Comparison of ENCODE assay signal across 21 cellular contexts in the genomic region with DNA sequence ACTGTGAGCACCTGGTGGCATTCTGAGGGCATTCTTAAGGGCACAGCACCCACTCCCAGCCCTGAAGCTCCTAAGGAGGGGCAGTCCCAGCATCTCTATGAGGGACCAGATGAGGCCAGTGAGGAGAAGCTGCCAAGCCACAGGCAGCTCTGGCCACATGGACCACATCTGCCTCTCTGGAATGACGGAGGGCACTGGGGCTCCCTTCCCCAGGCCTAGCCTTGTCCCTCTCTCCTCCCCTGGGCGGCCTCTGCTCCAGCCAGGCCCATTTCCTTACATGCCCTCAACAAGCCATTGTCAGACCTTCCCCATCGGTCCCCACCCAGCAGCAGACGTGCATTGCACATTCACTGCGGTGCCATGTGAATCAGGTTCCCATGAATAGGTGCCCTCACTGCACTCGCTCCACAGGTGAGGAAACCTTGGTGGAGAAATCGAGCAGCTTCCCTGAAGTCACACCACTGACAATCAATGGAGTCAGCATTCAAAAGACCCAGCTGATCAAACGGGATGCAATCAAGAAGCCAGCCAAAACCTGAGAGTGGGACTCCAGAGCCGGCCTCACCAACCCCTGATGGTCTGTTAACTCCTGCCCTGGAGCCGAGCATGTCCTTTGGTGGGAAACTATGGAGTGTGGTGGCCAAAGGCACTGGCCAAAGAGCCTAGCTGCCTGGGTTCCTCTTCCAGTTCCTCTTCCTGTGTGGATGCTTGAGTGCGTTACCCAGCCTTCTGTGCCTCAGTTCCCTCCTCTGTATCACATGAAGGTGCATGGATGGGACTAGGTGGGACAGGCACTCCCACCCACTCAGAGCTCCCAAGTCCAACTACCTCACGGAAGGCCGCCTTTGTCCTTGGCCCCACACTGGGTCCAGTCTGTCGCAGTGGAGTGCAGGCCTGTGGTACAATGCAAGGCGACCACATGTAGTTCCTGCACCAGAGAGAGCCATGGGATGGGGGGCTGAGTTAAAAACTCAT.
DNase-seq lines count a peak whose midpoint lies in the region; ATAC-seq and TF ChIP-seq lines count a peak whose summit lies in the region.
"Had no signal": no experiment of that assay in that cellular context is flagged by ENCODE, and none has a peak within 500 bp of the region (broad histone marks: within the 10 kb centered on the region; RNA-seq: fewer than 3 reads in every experiment).

No MANE protein-coding gene starts in this region.

- peak overlapping the region; percentile 92 for H3K4ac ChIP-seq in IMR-90 (ENCODE audit: low read depth, low read length)

- peak overlapping the region; percentile 96 for H2AK5ac ChIP-seq in IMR-90 (ENCODE audit: low read depth, low read length)

- no peaks in the 10 kb centered on the region for H3K9me3 ChIP-seq in IMR-90 (ENCODE audit: control insufficient read depth, insufficient read depth, low read length)
- H3K9me3 ChIP-seq: neutrophil had no signal

- TF ChIP-seq CTCF in AG10803 (conservative IDR thresholded peaks at IDR 0.05; ENCODE audit: low read length) (no peak), IMR-90 (conservative IDR thresholded peaks at IDR 0.05; ENCODE audit: low read depth, low read length) (no peak), neural crest cell (conservative IDR thresholded peaks at IDR 0.05) (no peak)

- peak overlapping the region; percentile 47 for H2AK9ac ChIP-seq in IMR-90 (replicated peaks; ENCODE audit: low read depth, low read length, poor library complexity)

- no peaks in the 10 kb centered on the region for H3K36me3 Mint-ChIP-seq in neural crest cell (ENCODE audit: low read depth)
- H3K36me3 Mint-ChIP-seq in activated T-helper 17 cell treated with anti-CD3 and anti-CD28 coated beads, Interleukin-2, amount 50 U/mL, for 72 hours (ENCODE audit: low read depth) = no peaks in the 10 kb centered on the region

- POLR2A ChIA-PET in IMR-90 (lab: Charles Lee; ENCODE audit: unreplicated experiment) = no interaction called here

- H2BK15ac ChIP-seq in IMR-90 (ENCODE audit: low read depth, low read length) = peak overlapping the region; percentile 97; the same call in 2 of the 3 replicates

- no peak for TF ChIP-seq RAD21 in IMR-90 (IDR thresholded peaks at IDR 0.05; ENCODE audit: low read length)

- BruUV-seq in IMR-90 (replicated peaks; lab: Mats Ljungman, UMichigan) = no TSS peak

- peak overlapping the region; percentile 11 for H4K5ac ChIP-seq in IMR-90 (ENCODE audit: low read depth, low read length)

- no peaks in the 10 kb centered on the region for H3K27me3 ChIP-seq in IMR-90 (ENCODE audit: control insufficient read depth, insufficient read depth, low read length)
- H3K27me3 ChIP-seq: neutrophil had no signal

- H3K27ac ChIP-seq in IMR-90 (ENCODE audit: insufficient read depth, low read length) = no peak overlapping the region; the same call in none of the 2 replicates
- H3K27ac ChIP-seq: neutrophil had no signal

- peak overlapping the region; percentile 96 for H2BK20ac ChIP-seq in IMR-90 (ENCODE audit: low read depth, low read length)

- no peak overlapping the region for H3K23ac ChIP-seq in IMR-90 (ENCODE audit: low read depth, low read length)

- dilution Hi-C loops in IMR-90 (cut with HindIII; ENCODE audit: low sequenced_read_pairs, unreplicated experiment) = no loop called here

- no peak overlapping the region for H3K4me3 ChIP-seq in AG10803 (ENCODE audit: low read length)
- H3K4me3 ChIP-seq in IMR-90 (ENCODE audit: insufficient read depth, low read depth, low read length) = no peak overlapping the region

- DNase-seq in AG10803 (ENCODE audit: low read depth) (peak; percentile 92), IMR-90 (peak; percentile 41), epidermal melanocyte (ENCODE audit: insufficient read length, low spot score) (peak; percentile 54), neural crest cell (ENCODE audit: low read depth, low spot score) (no peak), UCSD-AML1 (lab: John Stamatoyannopoulos, UW; ENCODE audit: unreplicated experiment) (no peak)
- DNase-seq: activated CD4-positive, CD25-positive, alpha-beta regulatory T cell; activated CD8-positive, alpha-beta T cell treated with anti-CD3 and anti-CD28 coated beads, Interleukin-2, amount 10 ng/mL, durations not matched to agents 7 days and 5 days; activated naive CD4-positive, alpha-beta T cell treated with Interleukin-2 at 50 U/mL for 16 hours; activated T-cell treated with anti-CD3 and anti-CD28 coated beads, Interleukin-2, amount 50 U/mL, for 1 hour; amniotic stem cell; CD8-positive, alpha-beta T cell; KBM-7; NCI-H1092 treated with DMSO at 0.1 percent for 48 hours; NCI-H2107; RPMI8226 had no signal

- H4K8ac ChIP-seq in IMR-90 (ENCODE audit: low read depth in 2 of 2, low read length in 2 of 2) = peak overlapping the region; percentile 16 to 39; a peak in 2 of 4 replicates

- H3K4me3 Mint-ChIP-seq in neural crest cell = no peak overlapping the region
- no peak overlapping the region for H3K4me3 Mint-ChIP-seq in activated T-helper 17 cell treated with anti-CD3 and anti-CD28 coated beads, Interleukin-2, amount 50 U/mL, for 72 hours
- H3K4me3 Mint-ChIP-seq: activated CD8-positive, alpha-beta T cell treated with anti-CD3 and anti-CD28 coated beads, Interleukin-2, amount 10 ng/mL, durations not matched to agents 7 days and 5 days; CD8-positive, alpha-beta T cell; central memory CD8-positive, alpha-beta T cell had no signal

- H3K36me3 ChIP-seq in IMR-90 (ENCODE audit: control insufficient read depth, insufficient read depth, low read length) = no peaks in the 10 kb centered on the region
- H3K36me3 ChIP-seq: neutrophil had no signal

- no peak overlapping the region for H3K9ac ChIP-seq in IMR-90 (ENCODE audit: low read depth, low read length)

- peak overlapping the region; percentile 59 for H2AFZ ChIP-seq in IMR-90 (replicated peaks; ENCODE audit: low read length, poor library complexity)

- H3K9me1 ChIP-seq in IMR-90 (ENCODE audit: insufficient read depth, low read length) = peaks cover 53% of the 10 kb centered on the region

- H2BK120ac ChIP-seq in IMR-90 (ENCODE audit: low read depth, low read length) = peak overlapping the region; percentile 93

- WGBS in IMR-90 (ENCODE audit: extremely low coverage in 2 of 2, insufficient read length in 1 of 2), 2 experiments = 94% methylated on average over 6 of the region's 15 CpGs; no CpG with 5 or more reads in 1 of the 2 experiments

- H3K4me1 Mint-ChIP-seq in neural crest cell = peaks cover 56% of the 10 kb centered on the region
- H3K4me1 Mint-ChIP-seq in activated T-helper 17 cell treated with anti-CD3 and anti-CD28 coated beads, Interleukin-2, amount 50 U/mL, for 72 hours = no peaks in the 10 kb centered on the region

- peak overlapping the region; percentile 45 for H3K18ac ChIP-seq in IMR-90 (ENCODE audit: low read depth, low read length)

- CTCF ChIA-PET in IMR-90 (lab: Yijun Ruan, JAX) = no interaction called here

- peaks cover 0 to 36% of the 10 kb centered on the region in 2 experiments; a peak in 2 of 4 replicates for H3K79me1 ChIP-seq in IMR-90 (ENCODE audit: low read depth in 1 of 2, low read length in 2 of 2)

- no peak for ATAC-seq in IMR-90 (ENCODE audit: low read depth)
- no peak for ATAC-seq in activated T-helper 17 cell treated with anti-CD3 and anti-CD28 coated beads, Interleukin-2, amount 50 U/mL, for 72 hours (replicated peaks)
- ATAC-seq in HG03196 (IDR thresholded peaks at IDR 0.05; ENCODE audit: unreplicated experiment) = no peak
- ATAC-seq in GM19452 (IDR thresholded peaks at IDR 0.05; ENCODE audit: unreplicated experiment) = no peak
- ATAC-seq: activated CD8-positive, alpha-beta T cell treated with anti-CD3 and anti-CD28 coated beads, Interleukin-2, amount 10 ng/mL, durations not matched to agents 7 days and 5 days; CD8-positive, alpha-beta T cell; left lobe of liver had no signal

- H3K27ac Mint-ChIP-seq in neural crest cell (ENCODE audit: unreplicated experiment) = peak overlapping the region; percentile 87
- no peak overlapping the region for H3K27ac Mint-ChIP-seq in activated T-helper 17 cell treated with anti-CD3 and anti-CD28 coated beads, Interleukin-2, amount 50 U/mL, for 72 hours
- H3K27ac Mint-ChIP-seq: CD8-positive, alpha-beta T cell had no signal

- peak overlapping the region; percentile 91 for H4K91ac ChIP-seq in IMR-90 (ENCODE audit: insufficient read depth, low read depth, low read length)

- no peak overlapping the region for H3K4me2 ChIP-seq in IMR-90 (ENCODE audit: low read depth, low read length)

- no peaks in the 10 kb centered on the region for H3K27me3 Mint-ChIP-seq in neural crest cell (ENCODE audit: low read depth)
- H3K27me3 Mint-ChIP-seq in activated T-helper 17 cell treated with anti-CD3 and anti-CD28 coated beads, Interleukin-2, amount 50 U/mL, for 72 hours = no peaks in the 10 kb centered on the region
- H3K27me3 Mint-ChIP-seq: central memory CD8-positive, alpha-beta T cell had no signal

- intact Hi-C loops in IMR-90 (cut with micrococcal nuclease) = no loop called here

- H2BK5ac ChIP-seq in IMR-90 (ENCODE audit: low read depth, low read length, poor library complexity, severe bottlenecking) = no peak overlapping the region

- H3K9me3 Mint-ChIP-seq in neural crest cell = no peaks in the 10 kb centered on the region
- no peaks in the 10 kb centered on the region for H3K9me3 Mint-ChIP-seq in activated T-helper 17 cell treated with anti-CD3 and anti-CD28 coated beads, Interleukin-2, amount 50 U/mL, for 72 hours
- H3K9me3 Mint-ChIP-seq: CD8-positive, alpha-beta T cell; central memory CD8-positive, alpha-beta T cell had no signal

- H3K14ac ChIP-seq in IMR-90 (replicated peaks; ENCODE audit: low read depth, low read length) = peak overlapping the region; percentile 61; the same call in 1 of the 2 replicates

- in situ Hi-C loops in IMR-90 (cut with MboI; ENCODE audit: low sequenced_read_pairs) = loop anchor here (10.0 kb wide), 1 partner anchor 146 kb away; the partner anchor contains the start of gene ZFP36L2

- no peak for TF ChIP-seq POLR2A in IMR-90 (IDR thresholded peaks at IDR 0.05; ENCODE audit: low read depth, low read length)

- no peaks in the 10 kb centered on the region for H4K20me1 ChIP-seq in IMR-90 (ENCODE audit: insufficient read depth, low read length)

- H3K4me1 ChIP-seq in IMR-90 (ENCODE audit: control insufficient read depth, insufficient read depth, low read length) = peaks cover 53% of the 10 kb centered on the region

- no peak overlapping the region for H3K56ac ChIP-seq in IMR-90 (ENCODE audit: extremely low read depth, insufficient read depth, low read length)

TF ChIP-seq in IMR-90, 13 proteins besides CTCF, POLR2A, EP300 and RAD21 (continues in another document):
- TF ChIP-seq RFX5 (IDR thresholded peaks at IDR 0.05; ENCODE audit: low read depth, low read length) (no peak), SMC3 (IDR thresholded peaks at IDR 0.05; ENCODE audit: low read depth, low read length) (no peak), MXI1 (IDR thresholded peaks at IDR 0.05; ENCODE audit: borderline replicate concordance, low read depth, low read length) (no peak), RCOR1 (IDR thresholded peaks at IDR 0.05; ENCODE audit: insufficient replicate concordance, low read length) (no peak), MAZ (IDR thresholded peaks at IDR 0.05; ENCODE audit: borderline replicate concordance, low read depth, low read length) (no peak), FOS (IDR thresholded peaks at IDR 0.05; ENCODE audit: low read depth, low read length) (no peak), CHD1 (IDR thresholded peaks at IDR 0.05; ENCODE audit: low read depth, low read length) (no peak), NFE2L2 (IDR thresholded peaks at IDR 0.05; ENCODE audit: low read depth, low read length) (no peak)

Comparison
In these comparisons a context has a peak if more than half of its experiments do, and no peak if none do; other contexts are left out.
1. DNase-seq: peak in AG10803 (single experiment), IMR-90 (single experiment) and epidermal melanocyte (single experiment); none in neural crest cell (single experiment) and UCSD-AML1 (single experiment).